Comparison of ENCODE assay signal across 1 cellular context in the genomic region with DNA sequence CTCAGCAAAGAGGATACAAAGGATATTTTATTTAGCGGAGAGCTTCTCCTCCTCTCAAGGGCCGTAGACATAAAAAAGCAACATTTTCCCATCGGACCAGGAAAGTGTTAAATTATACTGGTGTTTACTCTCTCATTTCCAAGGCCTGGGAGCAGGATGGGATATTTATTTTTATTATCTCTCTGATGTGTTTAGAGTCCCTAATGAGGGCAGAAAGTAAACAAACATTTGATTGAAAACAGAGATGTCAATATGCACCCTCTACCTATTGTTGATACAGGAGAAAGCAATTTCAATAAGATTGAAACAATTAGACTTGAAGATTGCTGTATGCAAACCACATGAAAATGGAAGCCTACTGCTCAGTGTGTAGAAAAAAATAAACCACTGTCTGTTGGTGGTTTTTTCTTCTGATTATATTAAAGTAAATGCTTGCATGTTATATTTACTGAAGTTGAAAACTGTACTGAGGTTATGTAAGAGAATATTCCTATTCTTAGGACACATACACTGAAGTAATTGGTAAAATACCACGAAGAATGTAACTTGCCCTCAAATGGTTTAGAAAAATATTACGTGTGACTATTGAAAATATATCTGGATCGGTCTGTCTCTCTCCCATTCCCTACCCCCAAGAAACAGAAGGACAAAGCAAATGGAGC.
TF ChIP-seq lines count a peak whose summit lies in the region.

No MANE protein-coding gene starts in this region.

TF ChIP-seq in IMR-90, 13 proteins besides CTCF, POLR2A, EP300 and RAD21 (continued from another document):
- TF ChIP-seq BHLHE40 (IDR thresholded peaks at IDR 0.05; ENCODE audit: low read depth, low read length) (no peak), MXI1 (IDR thresholded peaks at IDR 0.05; ENCODE audit: borderline replicate concordance, low read depth, low read length) (no peak), FOS (IDR thresholded peaks at IDR 0.05; ENCODE audit: low read depth, low read length) (no peak), SMC3 (IDR thresholded peaks at IDR 0.05; ENCODE audit: low read depth, low read length) (no peak), MAZ (IDR thresholded peaks at IDR 0.05; ENCODE audit: borderline replicate concordance, low read depth, low read length) (no peak)
